ENCODE assay signal across 1 cellular context in the genomic region with DNA sequence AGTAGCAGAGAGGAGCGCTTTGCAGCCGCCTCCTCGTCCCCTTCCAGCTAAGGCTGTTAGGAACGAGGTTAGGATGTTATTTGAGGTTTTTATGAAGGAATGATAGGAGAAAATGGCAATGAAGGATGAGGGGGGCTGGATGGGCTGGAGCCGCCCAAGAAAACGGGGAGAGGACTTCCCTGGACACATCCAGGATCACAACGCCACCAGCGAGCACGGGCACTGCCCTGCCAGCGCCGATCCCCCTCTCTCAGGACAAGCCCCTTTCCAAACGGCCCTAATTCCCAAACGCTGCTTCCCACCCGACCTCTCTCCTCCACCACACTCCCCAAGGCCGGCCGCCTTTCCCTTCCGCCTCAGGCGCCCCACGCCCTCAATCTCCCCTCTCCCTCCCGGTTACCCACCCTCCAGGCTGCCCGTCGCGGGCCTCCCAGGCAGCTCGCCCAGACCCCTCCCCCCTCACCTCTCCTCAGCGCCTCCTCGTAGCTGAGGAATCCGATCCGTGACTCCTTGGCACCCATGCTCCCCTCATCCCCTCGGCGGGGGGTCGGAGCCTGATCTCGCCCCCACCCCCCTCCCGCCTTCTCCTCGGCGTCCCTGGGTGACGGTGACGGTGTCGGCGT.
TF ChIP-seq lines count a peak whose summit lies in the region.

No MANE protein-coding gene starts in this region.

TF ChIP-seq in SK-N-SH, 30 proteins besides CTCF, POLR2A, EP300 and RAD21:
- TF ChIP-seq, protein P1, sequence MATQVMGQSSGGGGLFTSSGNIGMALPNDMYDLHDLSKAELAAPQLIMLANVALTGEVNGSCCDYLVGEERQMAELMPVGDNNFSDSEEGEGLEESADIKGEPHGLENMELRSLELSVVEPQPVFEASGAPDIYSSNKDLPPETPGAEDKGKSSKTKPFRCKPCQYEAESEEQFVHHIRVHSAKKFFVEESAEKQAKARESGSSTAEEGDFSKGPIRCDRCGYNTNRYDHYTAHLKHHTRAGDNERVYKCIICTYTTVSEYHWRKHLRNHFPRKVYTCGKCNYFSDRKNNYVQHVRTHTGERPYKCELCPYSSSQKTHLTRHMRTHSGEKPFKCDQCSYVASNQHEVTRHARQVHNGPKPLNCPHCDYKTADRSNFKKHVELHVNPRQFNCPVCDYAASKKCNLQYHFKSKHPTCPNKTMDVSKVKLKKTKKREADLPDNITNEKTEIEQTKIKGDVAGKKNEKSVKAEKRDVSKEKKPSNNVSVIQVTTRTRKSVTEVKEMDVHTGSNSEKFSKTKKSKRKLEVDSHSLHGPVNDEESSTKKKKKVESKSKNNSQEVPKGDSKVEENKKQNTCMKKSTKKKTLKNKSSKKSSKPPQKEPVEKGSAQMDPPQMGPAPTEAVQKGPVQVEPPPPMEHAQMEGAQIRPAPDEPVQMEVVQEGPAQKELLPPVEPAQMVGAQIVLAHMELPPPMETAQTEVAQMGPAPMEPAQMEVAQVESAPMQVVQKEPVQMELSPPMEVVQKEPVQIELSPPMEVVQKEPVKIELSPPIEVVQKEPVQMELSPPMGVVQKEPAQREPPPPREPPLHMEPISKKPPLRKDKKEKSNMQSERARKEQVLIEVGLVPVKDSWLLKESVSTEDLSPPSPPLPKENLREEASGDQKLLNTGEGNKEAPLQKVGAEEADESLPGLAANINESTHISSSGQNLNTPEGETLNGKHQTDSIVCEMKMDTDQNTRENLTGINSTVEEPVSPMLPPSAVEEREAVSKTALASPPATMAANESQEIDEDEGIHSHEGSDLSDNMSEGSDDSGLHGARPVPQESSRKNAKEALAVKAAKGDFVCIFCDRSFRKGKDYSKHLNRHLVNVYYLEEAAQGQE (IDR thresholded peaks at IDR 0.05; ENCODE audit: low read depth, low read length): 0 out of 2 replicates have a peak, but pooled peaks have one; percentile 2
- TF ChIP-seq RXRA (IDR thresholded peaks at IDR 0.05; ENCODE audit: borderline replicate concordance, low read depth) (no peak), SIN3A (IDR thresholded peaks at IDR 0.05; ENCODE audit: borderline replicate concordance, low read depth, low read length) (0 out of 2 replicates have a peak, but pooled peaks have one; percentile 44), TEAD4 (IDR thresholded peaks at IDR 0.05; ENCODE audit: borderline replicate concordance, insufficient read depth) (no peak), SMC3 (IDR thresholded peaks at IDR 0.05; ENCODE audit: low read depth, low read length) (no peak), TAF1 (IDR thresholded peaks at IDR 0.05; ENCODE audit: borderline replicate concordance, low read depth, low read length) (peak; percentile 60)
